ENCODE assay signal across 21 cellular contexts in genomic region chr17:42189651-42189965, GRCh38. TPM values are rescaled to one million over a fixed set of nuclear protein-coding genes. Genes with fewer than 3 reads are reported as not detected.
DNase-seq lines count a peak whose midpoint lies in the region; ATAC-seq and TF ChIP-seq lines count a peak whose summit lies in the region.
"Had no signal": no experiment of that assay in that cellular context is flagged by ENCODE, and none has a peak within 500 bp of the region (broad histone marks: within the 10 kb centered on the region; RNA-seq: fewer than 3 reads in every experiment).

No MANE protein-coding gene starts in this region.

- no peaks in the 10 kb centered on the region for H3F3A ChIP-seq in SK-N-SH (replicated peaks; ENCODE audit: insufficient read depth)

- H4K20me1 ChIP-seq in SK-N-SH (ENCODE audit: insufficient read depth) = no peaks in the 10 kb centered on the region

- POLR2A ChIA-PET in SK-N-SH (lab: Yijun Ruan, JAX) = no interaction called here
- POLR2A ChIA-PET in T-cell (lab: Charles Lee) = no interaction called here

- DNase-seq in SK-N-SH (peak; percentile 4), HL-60 (ENCODE audit: low read depth in 1 of 2, low spot score in 1 of 2) (no peak), islet precursor cell (peak; percentile 52), left ventricle myocardium superior (no peak), foreskin keratinocyte (no peak), T-cell (no peak)
- DNase-seq: C1 segment of cervical spinal cord; CD4-positive, CD25-positive, alpha-beta regulatory T cell; CD8-positive, alpha-beta memory T cell; COR-L47; DMS 273 treated with DMSO at 0.1 percent for 48 hours; DMS53; DND-41; EL; GM23248; H9 had no signal

- peaks cover 23 to 31% (median 31%) of the 10 kb centered on the region in 3 donors for H3K4me1 Mint-ChIP-seq in T-cell

- no peak overlapping the region for H3K4me3 Mint-ChIP-seq in T-cell
- H3K4me3 Mint-ChIP-seq: H9 had no signal

- 80% methylated on average over 7 of the region's 11 CpGs for whole genome bisulfite sequencing in SK-N-SH (ENCODE audit: low lambda C conversion rate)

- no peaks in the 10 kb centered on the region for H3K9me3 ChIP-seq in SK-N-SH
- H3K9me3 ChIP-seq: A549 had no signal

- no peak overlapping the region for H3K27ac Mint-ChIP-seq in T-cell

- H3K27me3 ChIP-seq in SK-N-SH (ENCODE audit: insufficient read depth) = no peaks in the 10 kb centered on the region
- no peaks in the 10 kb centered on the region for H3K27me3 ChIP-seq in HL-60 (ENCODE audit: insufficient read depth, poor library complexity, severe bottlenecking)
- peaks cover 16% of the 10 kb centered on the region for H3K27me3 ChIP-seq in foreskin keratinocyte

- no peaks in the 10 kb centered on the region for H3K79me2 ChIP-seq in SK-N-SH (ENCODE audit: insufficient read depth)

- H3K4me3 ChIP-seq in SK-N-SH (ENCODE audit: low read depth in 2 of 2, low read length in 1 of 2) (no peak overlapping the region), HL-60 (replicated peaks; ENCODE audit: insufficient read depth, low read length) (no peak overlapping the region)
- H3K4me3 ChIP-seq: A549, GM23248 had no signal

- ATAC-seq in SK-N-SH treated with all-trans-retinoic acid at 6 μM for 48 hours (no peak), left ventricle myocardium superior (no peak), foreskin keratinocyte (no peak), T-cell (replicated peaks in 1 of 4) (no peak)
- ATAC-seq: A549 had no signal

- no peaks in the 10 kb centered on the region for H3K27me3 Mint-ChIP-seq in T-cell
- H3K27me3 Mint-ChIP-seq: CD4-positive, CD25-positive, alpha-beta regulatory T cell; CD8-positive, alpha-beta memory T cell had no signal

- CTCF ChIA-PET in SK-N-SH (lab: Yijun Ruan, JAX) (interaction anchor here (1.0 kb wide), 1 partner anchor 9 kb away, joined by 3 read pairs; the partner anchor contains the start of gene KCNH4), T-cell (lab: Charles Lee) (interaction anchor here in 1 of 2 donors (0.7 kb wide), 1 partner anchor 124 kb away, joined by 3 read pairs; no protein-coding TSS in a partner anchor)

- H3K9me2 ChIP-seq in SK-N-SH = no peaks in the 10 kb centered on the region

- no peak overlapping the region for H3K4me2 ChIP-seq in SK-N-SH
- H3K4me2 ChIP-seq: A549 had no signal

- TF ChIP-seq CTCF in SK-N-SH (IDR thresholded peaks at IDR 0.05) (no peak), HL-60 (IDR thresholded peaks at IDR 0.05; ENCODE audit: insufficient read depth, low read length) (no peak), foreskin keratinocyte (conservative IDR thresholded peaks at IDR 0.05) (no peak)

- TF ChIP-seq RAD21 in SK-N-SH (IDR thresholded peaks at IDR 0.05; ENCODE audit: low read length) = no peak

- peaks cover 3% of the 10 kb centered on the region for H3K36me3 Mint-ChIP-seq in T-cell

- no peak overlapping the region for H2AFZ ChIP-seq in SK-N-SH (ENCODE audit: low read depth)
- H2AFZ ChIP-seq: GM23248 had no signal

- no peaks in the 10 kb centered on the region for H3K36me3 ChIP-seq in SK-N-SH (replicated peaks in 1 of 2; ENCODE audit: control insufficient read depth in 1 of 2, insufficient read depth in 2 of 2, low read length in 1 of 2)

- intact Hi-C loops in left ventricle myocardium superior (cut with micrococcal nuclease) = no loop called here

- H3K4me1 ChIP-seq in SK-N-SH (ENCODE audit: control insufficient read depth in 1 of 2, insufficient read depth in 2 of 2, low read depth in 1 of 2, low read length in 1 of 2) = peaks cover 0 to 12% of the 10 kb centered on the region in 2 experiments; a peak in 1 of 4 replicates
- H3K4me1 ChIP-seq in foreskin keratinocyte = no peaks in the 10 kb centered on the region

- no peaks in the 10 kb centered on the region for H3K9me3 Mint-ChIP-seq in T-cell
- H3K9me3 Mint-ChIP-seq: CD4-positive, CD25-positive, alpha-beta regulatory T cell; CD8-positive, alpha-beta memory T cell; H9 had no signal

- TF ChIP-seq EP300 in SK-N-SH (IDR thresholded peaks at IDR 0.05; ENCODE audit: borderline replicate concordance in 1 of 2, low read depth in 1 of 2, low read length in 1 of 2) = no peak

- H3K27ac ChIP-seq in SK-N-SH (ENCODE audit: low read depth in 2 of 2, low read length in 1 of 2) = no peak overlapping the region
- peak overlapping the region; percentile 54; the same call in 1 of the 2 replicates for H3K27ac ChIP-seq in HL-60 (replicated peaks)
- H3K27ac ChIP-seq in foreskin keratinocyte = no peak overlapping the region
- H3K27ac ChIP-seq: 22Rv1, A549, GM23248 had no signal

- no peak overlapping the region for H3K9ac ChIP-seq in SK-N-SH
- H3K9ac ChIP-seq: GM23248 had no signal

TF ChIP-seq in SK-N-SH, 30 proteins besides CTCF, POLR2A, EP300 and RAD21 (continues in another document):
- TF ChIP-seq RXRA (IDR thresholded peaks at IDR 0.05; ENCODE audit: borderline replicate concordance, low read depth) (no peak), ELF1 (IDR thresholded peaks at IDR 0.05) (no peak), FOSL2 (IDR thresholded peaks at IDR 0.05; ENCODE audit: borderline replicate concordance, low read depth) (no peak), YY1 (IDR thresholded peaks at IDR 0.05; ENCODE audit: low read depth) (no peak)

TF ChIP-seq in SK-N-SH treated with all-trans-retinoic acid at 6 μM for 48 hours, 23 proteins besides CTCF, POLR2A, EP300 and RAD21:
- TF ChIP-seq ZC3H10 (CRISPR knock-in tag; IDR thresholded peaks at IDR 0.05) = no peak
- no peak for TF ChIP-seq ISL1 (CRISPR knock-in tag; IDR thresholded peaks at IDR 0.05)
- no peak for TF ChIP-seq ZNF70 (CRISPR knock-in tag; IDR thresholded peaks at IDR 0.05)
- TF ChIP-seq SNAI2 (CRISPR knock-in tag; IDR thresholded peaks at IDR 0.05) = no peak
- TF ChIP-seq TOX (CRISPR knock-in tag; IDR thresholded peaks at IDR 0.05; ENCODE audit: borderline replicate concordance) = no peak
- no peak for TF ChIP-seq CSDC2 (CRISPR knock-in tag; IDR thresholded peaks at IDR 0.05)
- no peak for TF ChIP-seq ZFP3 (CRISPR knock-in tag; IDR thresholded peaks at IDR 0.05)
- no peak for TF ChIP-seq OSR1 (CRISPR knock-in tag; IDR thresholded peaks at IDR 0.05)
- TF ChIP-seq POU6F1 (CRISPR knock-in tag; IDR thresholded peaks at IDR 0.05; ENCODE audit: borderline replicate concordance, low read depth) = no peak

RNA-seq across cellular contexts. Expression of gene HCRT, which starts 4.4 kb away (rescaled TPM):
- not detected in 2 replicates for polyA plus RNA-seq in SK-N-SH (2012; rRNA removed)
- not detected in 2 replicates for polyA plus RNA-seq in SK-N-SH (2012; cell fraction: cytosol; rRNA removed)
- polyA plus RNA-seq in SK-N-SH (2012; cell fraction: nucleus; rRNA removed) = not detected in 2 replicates
- total RNA-seq in left ventricle myocardium superior = not detected
- not detected in 2 replicates for total RNA-seq in foreskin keratinocyte
- not detected in 2 replicates for polyA plus RNA-seq in foreskin keratinocyte
- not detected for total RNA-seq in T-cell
- total RNA-seq: CD4-positive, CD25-positive, alpha-beta regulatory T cell; CD8-positive, alpha-beta memory T cell; G401; GM23248; H9; HT-29 had no signal
- polyA plus RNA-seq: CD4-positive, CD25-positive, alpha-beta regulatory T cell; CD8-positive, alpha-beta memory T cell; GM23248 had no signal

RNA-seq across cellular contexts. Expression of gene GHDC, which starts 4.7 kb away (rescaled TPM):
- polyA plus RNA-seq in SK-N-SH (2012; rRNA removed) = 15.8 and 18.0 TPM in 2 replicates
- polyA plus RNA-seq in SK-N-SH (2012; cell fraction: cytosol; rRNA removed) = 5.8 and 9.8 TPM in 2 replicates
- polyA plus RNA-seq in SK-N-SH (2012; cell fraction: nucleus; rRNA removed) = 48.3 and 51.9 TPM in 2 replicates
- 7.0 TPM for total RNA-seq in left ventricle myocardium superior
- total RNA-seq in foreskin keratinocyte = 7.0 and 8.6 TPM in 2 replicates
- 7.6 and 8.0 TPM in 2 replicates for polyA plus RNA-seq in foreskin keratinocyte
- total RNA-seq in T-cell = 10 to 100 TPM; 15.8 to 26.2 (median 22.5) TPM

RNA-seq across cellular contexts. Expression of gene KCNH4, which starts 8.7 kb away (rescaled TPM):
- 0.46 and 0.57 TPM in 2 replicates for polyA plus RNA-seq in SK-N-SH (2012; rRNA removed)
- 0.17 and 0.29 TPM in 2 replicates for polyA plus RNA-seq in SK-N-SH (2012; cell fraction: cytosol; rRNA removed)
- polyA plus RNA-seq in SK-N-SH (2012; cell fraction: nucleus; rRNA removed) = 0.83 and 1.1 TPM in 2 replicates
- 0.15 TPM for total RNA-seq in left ventricle myocardium superior
- total RNA-seq in foreskin keratinocyte = not detected in 2 replicates
- not detected in 2 replicates for polyA plus RNA-seq in foreskin keratinocyte
- total RNA-seq in T-cell = under 1 TPM in 4 of 5 donors, not detected in 1; 0.06 to 0.35 (median 0.20) TPM
- total RNA-seq: G401, GM23248, H9, HT-29 had no signal
- polyA plus RNA-seq: CD4-positive, CD25-positive, alpha-beta regulatory T cell; CD8-positive, alpha-beta memory T cell; GM23248 had no signal

RNA-seq across cellular contexts. Expression of gene RAB5C, which starts 34.8 kb away (rescaled TPM):
- polyA plus RNA-seq in SK-N-SH (2012; rRNA removed) (257 and 285 TPM in 2 replicates), foreskin keratinocyte (183 and 190 TPM in 2 replicates)
- 161 and 219 TPM in 2 replicates for polyA plus RNA-seq in SK-N-SH (2012; cell fraction: cytosol; rRNA removed)
- polyA plus RNA-seq in SK-N-SH (2012; cell fraction: nucleus; rRNA removed) = 102 and 144 TPM in 2 replicates
- total RNA-seq in left ventricle myocardium superior (47.1 TPM), foreskin keratinocyte (145 and 147 TPM in 2 replicates), T-cell (10 to 100 TPM; 72.3 to 85.9 (median 79.3) TPM)

Comparison
In these comparisons a context has a peak if more than half of its experiments do, and no peak if none do; other contexts are left out.
1. DNase-seq: peak in SK-N-SH (single experiment) and islet precursor cell (single experiment); none in HL-60 (0 of 2), left ventricle myocardium superior (single experiment), foreskin keratinocyte (0 of 2) and T-cell (0 of 34).